Comparison of ENCODE assay signal across 7 cellular contexts in the genomic region with DNA sequence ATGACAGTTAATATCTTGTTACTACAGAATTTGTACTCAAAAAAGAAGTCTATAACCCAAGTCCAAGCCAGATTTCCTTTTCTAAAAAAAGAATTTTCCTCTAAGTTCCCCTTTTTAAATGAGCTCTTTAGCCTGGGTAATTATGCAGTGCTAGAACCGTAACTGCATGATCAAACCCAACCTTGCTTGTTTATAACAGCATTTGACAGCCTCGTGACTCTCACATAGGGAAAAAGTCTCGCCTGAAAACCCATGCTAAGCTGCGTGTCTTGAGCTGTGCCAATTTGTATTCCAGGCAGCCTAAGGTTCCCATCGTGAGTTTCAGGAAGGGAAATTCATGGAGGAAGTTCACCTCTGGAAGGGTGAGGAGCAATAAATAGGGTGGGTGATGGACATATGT. TPM values are rescaled to one million over a fixed set of nuclear protein-coding genes. Genes with fewer than 3 reads are reported as not detected.
"Had no signal": no experiment of that assay in that cellular context is flagged by ENCODE, and none has a peak within 500 bp of the region (broad histone marks: within the 10 kb centered on the region; RNA-seq: fewer than 3 reads in every experiment).

No MANE protein-coding gene starts in this region.

RNA-seq across cellular contexts. Expression of a gene that starts 44.5 kb away (rescaled TPM):
- total RNA-seq: GM23248, GM23338, H1, H4, H7, H9, HFFc6 had no signal
- polyA plus RNA-seq: GM23248, GM23338, H1 had no signal
